In genomic region chr5:169280696-169281095, GRCh38 we compare ENCODE assay signal across 20 cellular contexts. TPM values are rescaled to one million over a fixed set of nuclear protein-coding genes. Genes with fewer than 3 reads are reported as not detected.
DNase-seq lines count a peak whose midpoint lies in the region; ATAC-seq, FAIRE-seq and TF ChIP-seq lines count a peak whose summit lies in the region.
"Had no signal": no experiment of that assay in that cellular context is flagged by ENCODE, and none has a peak within 500 bp of the region (broad histone marks: within the 10 kb centered on the region; RNA-seq: fewer than 3 reads in every experiment).

No MANE protein-coding gene starts in this region.

- no peaks in the 10 kb centered on the region for H4K20me1 ChIP-seq in astrocyte (ENCODE audit: insufficient read depth, low read length)

- no peak for TF ChIP-seq POLR2A in GM12891 (IDR thresholded peaks at IDR 0.05; ENCODE audit: low read depth, low read length)

- no peak for FAIRE-seq in GM12891 (lab: Jason Lieb, UNC)
- FAIRE-seq in astrocyte (lab: Jason Lieb, UNC): no peak
- FAIRE-seq: G401.6, GM12892, H1 had no signal

- POLR2A ChIA-PET in activated CD4-positive, alpha-beta memory T cell treated with anti-CD3 and anti-CD28 coated beads, Interleukin-2, amount 10 ng/mL, durations not matched to agents 7 days and 5 days (lab: Charles Lee): no interaction called here

- H3K9me3 Mint-ChIP-seq in astrocyte (ENCODE audit: unreplicated experiment) (no peaks in the 10 kb centered on the region), nephron progenitor cell (peaks cover 7% of the 10 kb centered on the region)
- no peaks in the 10 kb centered on the region for H3K9me3 Mint-ChIP-seq in activated CD4-positive, alpha-beta memory T cell treated with anti-CD3 and anti-CD28 coated beads, Interleukin-2, amount 10 ng/mL, durations not matched to agents 7 days and 5 days

- no peak overlapping the region for H3K4me3 ChIP-seq in astrocyte (ENCODE audit: insufficient read depth, low read depth, low read length)
- H3K4me3 ChIP-seq: GM23248 had no signal

- DNase-seq in GM12891 (ENCODE audit: insufficient read length, low spot score): no peak
- peak; percentile 47 for DNase-seq in astrocyte (ENCODE audit: low read depth)
- no peak for DNase-seq in nephron progenitor cell
- DNase-seq in activated gamma-delta T cell treated with Interleukin-2 at 50 U/mL for 16 hours: no peak
- no peak for DNase-seq in activated CD4-positive, alpha-beta memory T cell treated with anti-CD3 and anti-CD28 coated beads, Interleukin-2, amount 10 ng/mL, durations not matched to agents 7 days and 5 days
- DNase-seq: 8988T; Calu3; CD4-positive, alpha-beta memory T cell; COR-L47; DMS153; DND-41; GM23248; H7; HCEC 1CT had no signal

- peak; percentile 63 for ATAC-seq in GM19351 (IDR thresholded peaks at IDR 0.05; ENCODE audit: unreplicated experiment)
- ATAC-seq in GM21529 (IDR thresholded peaks at IDR 0.05; ENCODE audit: unreplicated experiment): no peak

- peaks cover 3% of the 10 kb centered on the region for H3K9me3 ChIP-seq in astrocyte (ENCODE audit: insufficient read depth, low read depth, low read length)

- H3K4me2 ChIP-seq in astrocyte (ENCODE audit: low read length): no peak overlapping the region

- H3K4me3 Mint-ChIP-seq in astrocyte (ENCODE audit: unreplicated experiment) (no peak overlapping the region), nephron progenitor cell (no peak overlapping the region)
- H3K4me3 Mint-ChIP-seq in activated CD4-positive, alpha-beta memory T cell treated with anti-CD3 and anti-CD28 coated beads, Interleukin-2, amount 10 ng/mL, durations not matched to agents 7 days and 5 days: no peak overlapping the region
- H3K4me3 Mint-ChIP-seq: CD4-positive, alpha-beta memory T cell had no signal

- CTCF ChIA-PET in activated CD4-positive, alpha-beta memory T cell treated with anti-CD3 and anti-CD28 coated beads, Interleukin-2, amount 10 ng/mL, durations not matched to agents 7 days and 5 days (lab: Charles Lee): no interaction called here

- no peaks in the 10 kb centered on the region for H3K36me3 ChIP-seq in astrocyte (ENCODE audit: insufficient read depth, low read length)

- TF ChIP-seq CTCF in astrocyte (IDR thresholded peaks at IDR 0.05; ENCODE audit: insufficient read depth, low read depth, low read length): no peak
- TF ChIP-seq CTCF in nephron progenitor cell (IDR thresholded peaks at IDR 0.05): no peak

- H3K27me3 ChIP-seq in astrocyte (ENCODE audit: insufficient read depth, low read length): no peaks in the 10 kb centered on the region

- H2AFZ ChIP-seq in astrocyte (ENCODE audit: low read depth, low read length): no peak overlapping the region
- H2AFZ ChIP-seq: GM23248 had no signal

- peaks cover 9% of the 10 kb centered on the region for H3K36me3 Mint-ChIP-seq in astrocyte (ENCODE audit: low read depth, unreplicated experiment)
- peaks cover 6% of the 10 kb centered on the region for H3K36me3 Mint-ChIP-seq in nephron progenitor cell (ENCODE audit: low read depth)
- H3K36me3 Mint-ChIP-seq in activated CD4-positive, alpha-beta memory T cell treated with anti-CD3 and anti-CD28 coated beads, Interleukin-2, amount 10 ng/mL, durations not matched to agents 7 days and 5 days (ENCODE audit: low read depth): no peaks in the 10 kb centered on the region
- H3K36me3 Mint-ChIP-seq: CD4-positive, alpha-beta memory T cell had no signal

- H3K9ac ChIP-seq in astrocyte (ENCODE audit: low read length): no peak overlapping the region
- H3K9ac ChIP-seq: GM23248 had no signal

- H3K4me1 Mint-ChIP-seq in astrocyte (ENCODE audit: low read depth, unreplicated experiment) (no peaks in the 10 kb centered on the region), nephron progenitor cell (peaks cover 20% of the 10 kb centered on the region)
- H3K4me1 Mint-ChIP-seq in activated CD4-positive, alpha-beta memory T cell treated with anti-CD3 and anti-CD28 coated beads, Interleukin-2, amount 10 ng/mL, durations not matched to agents 7 days and 5 days: no peaks in the 10 kb centered on the region
- H3K4me1 Mint-ChIP-seq: CD4-positive, alpha-beta memory T cell had no signal

- H3K27me3 Mint-ChIP-seq in astrocyte (ENCODE audit: low read depth, unreplicated experiment) (peaks cover 8% of the 10 kb centered on the region), nephron progenitor cell (ENCODE audit: low read depth, poor library complexity) (peaks cover 15% of the 10 kb centered on the region)
- no peaks in the 10 kb centered on the region for H3K27me3 Mint-ChIP-seq in activated CD4-positive, alpha-beta memory T cell treated with anti-CD3 and anti-CD28 coated beads, Interleukin-2, amount 10 ng/mL, durations not matched to agents 7 days and 5 days

- no peaks in the 10 kb centered on the region for H3K79me2 ChIP-seq in astrocyte (ENCODE audit: insufficient read depth, low read length)

- H3K27ac Mint-ChIP-seq in astrocyte (ENCODE audit: unreplicated experiment) (no peak overlapping the region), nephron progenitor cell (peak overlapping the region; percentile 52)
- no peak overlapping the region for H3K27ac Mint-ChIP-seq in activated CD4-positive, alpha-beta memory T cell treated with anti-CD3 and anti-CD28 coated beads, Interleukin-2, amount 10 ng/mL, durations not matched to agents 7 days and 5 days
- H3K27ac Mint-ChIP-seq: CD4-positive, alpha-beta memory T cell had no signal

- H3K27ac ChIP-seq in astrocyte (ENCODE audit: low read depth, low read length): no peak overlapping the region
- H3K27ac ChIP-seq: GM23248 had no signal

- H3K4me1 ChIP-seq in astrocyte (ENCODE audit: insufficient read depth, low read length): no peaks in the 10 kb centered on the region

TF ChIP-seq in GM12891, 5 proteins besides CTCF, POLR2A, EP300 and RAD21:
- no peak for TF ChIP-seq TAF1 (IDR thresholded peaks at IDR 0.05; ENCODE audit: low read depth, low read length)
- no peak for TF ChIP-seq PAX5 (IDR thresholded peaks at IDR 0.05; ENCODE audit: insufficient read depth, low read length, severe bottlenecking)
- TF ChIP-seq POLR2AphosphoS5 (IDR thresholded peaks at IDR 0.05; ENCODE audit: low read depth, low read length): no peak
- peak; percentile 14; the same call in 1 of the 2 replicates for TF ChIP-seq SPI1 (IDR thresholded peaks at IDR 0.05; ENCODE audit: low read depth, low read length)
- no peak for TF ChIP-seq POU2F2 (IDR thresholded peaks at IDR 0.05; ENCODE audit: low read depth, low read length)

RNA-seq across cellular contexts. Expression of gene SLIT3, which starts 20.2 kb away (rescaled TPM):
- polyA plus RNA-seq in GM12891 (2012; ENCODE audit: low read depth, missing spikeins): 0.01 TPM
- total RNA-seq in astrocyte: 20.7 and 33.0 TPM in 2 replicates
- total RNA-seq in activated CD4-positive, alpha-beta memory T cell treated with anti-CD3 and anti-CD28 coated beads, Interleukin-2, amount 10 ng/mL, durations not matched to agents 7 days and 5 days: not detected
- total RNA-seq: A673; Calu3; CD4-positive, alpha-beta memory T cell had no signal
- polyA plus RNA-seq: CD4-positive, alpha-beta memory T cell had no signal

Comparison
In these comparisons a context has a peak if more than half of its experiments do, and no peak if none do; other contexts are left out.
1. RNA of gene SLIT3, which starts 20.2 kb away (total RNA-seq): 20.7 to 33.0 TPM in astrocyte; not detected in activated CD4-positive, alpha-beta memory T cell treated with anti-CD3 and anti-CD28 coated beads, Interleukin-2, amount 10 ng/mL, durations not matched to agents 7 days and 5 days; every median in the first group is over 10 times any median in the second.